16 cellular contexts compared by ENCODE assay signal in genomic region chr11:73234403-73235181, GRCh38. TPM values are rescaled to one million over a fixed set of nuclear protein-coding genes. Genes with fewer than 3 reads are reported as not detected.
"Had no signal": no experiment of that assay in that cellular context is flagged by ENCODE, and none has a peak within 500 bp of the region (broad histone marks: within the 10 kb centered on the region; RNA-seq: fewer than 3 reads in every experiment).

No MANE protein-coding gene starts in this region.

- H3K4me3 Mint-ChIP-seq: activated T-helper 17 cell treated with anti-CD3 and anti-CD28 coated beads, Interleukin-2, amount 50 U/mL, for 72 hours had no signal

- H3K9me3 Mint-ChIP-seq: activated T-helper 17 cell treated with anti-CD3 and anti-CD28 coated beads, Interleukin-2, amount 50 U/mL, for 72 hours had no signal

- H3K36me3 ChIP-seq: right lobe of liver, tibial nerve, WERI-Rb-1 had no signal

- H3K4me1 ChIP-seq: body of pancreas had no signal

- H3K27me3 Mint-ChIP-seq: activated T-helper 17 cell treated with anti-CD3 and anti-CD28 coated beads, Interleukin-2, amount 50 U/mL, for 72 hours had no signal

- H3K27me3 ChIP-seq: body of pancreas, esophagus muscularis mucosa, right lobe of liver, tibial nerve had no signal

- H3K4me3 ChIP-seq: body of pancreas, coronary artery, esophagus muscularis mucosa, right lobe of liver, SK-N-MC, tibial nerve had no signal

- H3K4me1 Mint-ChIP-seq: activated T-helper 17 cell treated with anti-CD3 and anti-CD28 coated beads, Interleukin-2, amount 50 U/mL, for 72 hours had no signal

- H3K9me3 ChIP-seq: body of pancreas, esophagus muscularis mucosa, right lobe of liver, tibial nerve had no signal

- H3K27ac Mint-ChIP-seq: activated T-helper 17 cell treated with anti-CD3 and anti-CD28 coated beads, Interleukin-2, amount 50 U/mL, for 72 hours had no signal

- DNase-seq: activated CD4-positive, alpha-beta T cell treated with anti-CD3 and anti-CD28 coated beads, Interleukin-2, amount 50 U/mL, for 48 hours; activated naive CD4-positive, alpha-beta T cell treated with anti-CD3 and anti-CD28 coated beads, Interleukin-2, amount 50 U/mL, for 16 hours; body of pancreas; caudate nucleus; hypothalamus; kidney glomerular epithelial cell; stimulated activated CD4-positive, alpha-beta T cell treated with anti-CD3 and anti-CD28 coated beads, Interleukin-12 subunit alpha, Interleukin-12 subunit beta, amount 100 ng/mL, for 4 hours; stimulated activated CD4-positive, alpha-beta T cell treated with anti-CD3 and anti-CD28 coated beads, Interleukin-2, amount 100 ng/mL, for 24 hours; WERI-Rb-1 had no signal

- H3K27ac ChIP-seq: body of pancreas, coronary artery, esophagus muscularis mucosa, right lobe of liver, SK-N-MC, tibial nerve, WERI-Rb-1 had no signal

RNA-seq across cellular contexts. Expression of gene P2RY2, which starts 16.5 kb away (rescaled TPM):
- total RNA-seq: activated T-helper 17 cell treated with anti-CD3 and anti-CD28 coated beads, Interleukin-2, amount 50 U/mL, for 72 hours had no signal
- polyA plus RNA-seq: neural cell had no signal

RNA-seq across cellular contexts. Expression of gene P2RY6, which starts 37.5 kb away (rescaled TPM):
- total RNA-seq: activated T-helper 17 cell treated with anti-CD3 and anti-CD28 coated beads, Interleukin-2, amount 50 U/mL, for 72 hours; body of pancreas had no signal
- polyA plus RNA-seq: neural cell had no signal
